Comparison of ENCODE assay signal across 9 cellular contexts in the genomic region with DNA sequence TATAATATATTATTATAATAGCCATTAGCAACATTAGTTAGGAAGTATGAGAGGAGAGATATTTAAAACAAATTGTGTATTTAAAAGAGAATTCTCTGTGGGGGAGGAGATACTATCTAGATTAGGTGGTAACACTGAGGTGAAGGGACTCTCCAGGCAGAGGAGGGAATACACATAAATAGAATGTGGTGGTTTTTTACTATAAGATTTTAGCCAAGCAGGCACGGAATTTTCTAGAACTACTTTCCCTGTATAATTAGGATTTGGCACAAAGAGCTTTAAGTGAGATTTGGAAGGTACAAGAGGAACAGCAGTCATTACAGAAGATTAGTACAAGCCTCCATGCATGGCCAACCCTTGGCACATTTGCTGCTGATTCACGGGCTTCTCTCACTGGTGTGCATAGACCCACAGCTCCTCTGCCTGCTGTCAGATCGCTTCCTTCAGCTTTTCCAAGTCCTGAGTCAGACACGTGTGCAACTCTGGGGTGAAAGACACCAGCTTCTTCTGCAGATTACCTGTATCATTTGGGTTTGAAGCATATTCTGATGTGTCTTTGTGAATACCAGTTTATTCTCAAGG.
DNase-seq lines count a peak whose midpoint lies in the region; ATAC-seq and TF ChIP-seq lines count a peak whose summit lies in the region.
"Had no signal": no experiment of that assay in that cellular context is flagged by ENCODE, and none has a peak within 500 bp of the region (broad histone marks: within the 10 kb centered on the region; RNA-seq: fewer than 3 reads in every experiment).

No MANE protein-coding gene starts in this region.

- H3K4me3 ChIP-seq in epithelial cell of proximal tubule (ENCODE audit: low read depth, low read length): no peak overlapping the region

- no peak for TF ChIP-seq CTCF in epithelial cell of proximal tubule (conservative IDR thresholded peaks at IDR 0.05; ENCODE audit: low read depth, low read length)

- ATAC-seq in GM18499 (IDR thresholded peaks at IDR 0.05; ENCODE audit: insufficient read depth, unreplicated experiment) (peak; percentile 36), GM21717 (IDR thresholded peaks at IDR 0.05; ENCODE audit: unreplicated experiment) (peak; percentile 80), HG03469 (IDR thresholded peaks at IDR 0.05; ENCODE audit: unreplicated experiment) (peak; percentile 49)
- ATAC-seq: naive thymus-derived CD4-positive, alpha-beta T cell had no signal

- DNase-seq in epithelial cell of proximal tubule (ENCODE audit: low read depth): peak; percentile 4
- DNase-seq in stimulated activated CD4-positive, alpha-beta T cell treated with anti-CD3 and anti-CD28 coated beads, Interleukin-4, amount 100 ng/mL, for 24 hours: no peak
- no peak for DNase-seq in RPMI8226
- no peak for DNase-seq in AG20443 (ENCODE audit: low spot score)
- DNase-seq in NCI-H2081 (lab: John Stamatoyannopoulos, UW): no peak
- DNase-seq: naive thymus-derived CD4-positive, alpha-beta T cell had no signal
